In the genomic region with DNA sequence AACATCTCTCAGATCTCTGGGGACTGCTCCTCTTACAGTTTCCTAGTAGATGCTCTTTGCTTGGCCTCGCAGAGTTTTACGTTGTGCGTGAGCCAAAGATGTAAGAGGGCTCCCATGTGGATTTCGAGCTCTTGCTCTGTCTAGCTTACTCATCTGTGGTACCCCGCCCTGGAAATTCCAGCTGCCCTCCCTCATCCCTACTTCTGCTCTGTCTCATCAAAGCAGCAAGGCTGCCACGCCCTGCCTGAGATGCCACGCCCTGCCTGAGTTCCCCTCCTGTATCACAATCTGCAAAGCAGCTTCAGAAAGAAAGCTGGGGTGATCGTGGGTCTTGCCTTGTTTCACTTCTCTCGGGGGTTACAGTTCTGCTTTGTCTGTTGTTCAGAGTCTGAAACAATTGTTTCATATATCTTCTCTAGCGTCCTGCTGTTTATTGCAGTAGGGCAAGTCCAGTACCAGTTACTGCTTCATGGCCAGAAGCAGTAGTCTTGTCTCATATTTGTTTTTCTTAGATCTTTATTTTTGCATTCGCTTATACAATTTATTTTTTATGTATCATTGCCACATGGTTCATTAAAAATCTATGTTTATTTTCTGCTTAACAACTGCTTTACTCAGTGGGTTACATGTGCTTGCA, we compare ENCODE assay signal across 8 cellular contexts. TPM values are rescaled to one million over a fixed set of nuclear protein-coding genes. Genes with fewer than 3 reads are reported as not detected.
DNase-seq lines count a peak whose midpoint lies in the region; ATAC-seq, FAIRE-seq and TF ChIP-seq lines count a peak whose summit lies in the region.

No MANE protein-coding gene starts in this region.

- H2AFZ ChIP-seq in GM23338 = no peak overlapping the region

- no peak overlapping the region for H3K27ac Mint-ChIP-seq in GM23338

- no peaks in the 10 kb centered on the region for H3F3A ChIP-seq in GM23338 (replicated peaks; ENCODE audit: low read depth)

- H3K4me1 ChIP-seq in GM23338 (ENCODE audit: insufficient read depth) = no peaks in the 10 kb centered on the region

- H3K27me3 Mint-ChIP-seq in GM23338 (ENCODE audit: insufficient read depth, low read depth, poor library complexity) = no peaks in the 10 kb centered on the region

- no peak for DNase-seq in GM18507 (ENCODE audit: extremely low spot score, insufficient read length, low read depth)
- DNase-seq in HCEC 1CT = peak; percentile 38
- peak; percentile 92 for DNase-seq in MV-4-11 (lab: John Stamatoyannopoulos, UW)
- peak; percentile 55 for DNase-seq in fibroblast of gingiva (ENCODE audit: low read depth)
- peak; percentile 44 for DNase-seq in superior temporal gyrus (ENCODE audit: extremely low spot score)
- DNase-seq in GM23338 (ENCODE audit: low spot score) = no peak
- no peak for DNase-seq in activated naive CD4-positive, alpha-beta T cell (lab: John Stamatoyannopoulos, UW)
- DNase-seq in GM19238 (ENCODE audit: insufficient read length, low spot score) = no peak

- H3K4me3 Mint-ChIP-seq in GM23338 = no peak overlapping the region

- H3K36me3 ChIP-seq in GM23338 (ENCODE audit: insufficient read depth) = no peaks in the 10 kb centered on the region

- H3K36me3 Mint-ChIP-seq in GM23338 (ENCODE audit: low read depth) = no peaks in the 10 kb centered on the region

- FAIRE-seq in GM18507 (lab: Jason Lieb, UNC) = peak; percentile 67

- no peaks in the 10 kb centered on the region for H3K9me2 ChIP-seq in GM23338 (ENCODE audit: insufficient read depth)

- H3K27me3 ChIP-seq in GM23338 (ENCODE audit: insufficient read depth) = no peaks in the 10 kb centered on the region

- no peaks in the 10 kb centered on the region for H3K9me3 Mint-ChIP-seq in GM23338

- no peak overlapping the region for H3K4me3 ChIP-seq in GM23338

- H3K4me2 ChIP-seq in GM23338 = no peak overlapping the region

- no peak for ATAC-seq in GM23338

- H3K4me1 Mint-ChIP-seq in GM23338 = no peaks in the 10 kb centered on the region

- no peaks in the 10 kb centered on the region for H4K20me1 ChIP-seq in GM23338 (replicated peaks; ENCODE audit: insufficient read depth)

- H3K27ac ChIP-seq in GM23338 (ENCODE audit: low read depth) = no peak overlapping the region

- no peak for TF ChIP-seq CTCF in GM23338 (conservative IDR thresholded peaks at IDR 0.05; ENCODE audit: low read depth in 2 of 2)

- no peaks in the 10 kb centered on the region for H3K79me2 ChIP-seq in GM23338 (replicated peaks; ENCODE audit: insufficient read depth)

TF ChIP-seq in GM23338, 12 proteins besides CTCF, POLR2A, EP300 and RAD21:
- TF ChIP-seq ETS1 (IDR thresholded peaks at IDR 0.05) = no peak
- no peak for TF ChIP-seq CREB1 (CRISPR knock-in tag; IDR thresholded peaks at IDR 0.05; ENCODE audit: low read depth)
- TF ChIP-seq ZNF114 (CRISPR knock-in tag; IDR thresholded peaks at IDR 0.05) = no peak
- no peak for TF ChIP-seq POLR2AphosphoS5 (IDR thresholded peaks at IDR 0.05; ENCODE audit: low read depth)
TF ChIP-seq in GM23338: peak in this region for 0.

RNA-seq across cellular contexts. Expression of gene CCNY, which starts 36.1 kb away (rescaled TPM):
- total RNA-seq in GM23338 (2014; rRNA removed; shearing (Covaris generic)) = 29.0 and 32.0 TPM in 2 replicates
- 14.2 and 17.4 TPM in 2 replicates for polyA plus RNA-seq in GM23338 (2016; fragmentation: Nextera tagmentation; extraction: Ambion mirVana)

Comparison
In these comparisons a context has a peak if more than half of its experiments do, and no peak if none do; other contexts are left out.
1. DNase-seq: peak in HCEC 1CT (single experiment), MV-4-11 (single experiment), fibroblast of gingiva (single experiment) and superior temporal gyrus (single experiment); none in GM18507 (single experiment), GM23338 (single experiment), activated naive CD4-positive, alpha-beta T cell (0 of 4) and GM19238 (single experiment).